Comparison of ENCODE assay signal across 1 cellular context in the genomic region with DNA sequence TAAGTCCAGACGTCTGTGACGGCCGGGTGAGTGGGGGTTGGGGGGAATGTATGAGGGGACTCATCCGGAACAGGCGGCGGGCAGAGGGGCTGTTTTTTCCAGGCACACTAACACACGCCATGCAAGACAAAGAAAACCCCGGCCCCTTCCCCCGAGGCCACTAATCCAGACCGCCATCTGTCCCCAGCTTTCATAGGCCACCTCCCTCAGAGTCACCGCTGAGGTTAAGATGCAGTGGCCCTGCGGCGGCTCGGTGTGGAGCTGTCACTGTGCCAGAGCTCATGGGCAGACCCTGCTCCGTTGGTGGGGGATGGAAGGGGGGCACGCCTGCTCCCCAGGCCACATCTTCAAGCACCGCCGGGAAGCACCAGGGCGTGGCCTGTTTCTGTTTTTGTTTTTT.
TF ChIP-seq lines count a peak whose summit lies in the region.

No MANE protein-coding gene starts in this region.

TF ChIP-seq in K562, 482 proteins besides CTCF, POLR2A, EP300 and RAD21 (continued from another document):
- TF ChIP-seq RERE (CRISPR knock-in tag; IDR thresholded peaks at IDR 0.05; ENCODE audit: borderline replicate concordance) = no peak
- no peak for TF ChIP-seq MEF2D (tag; conservative IDR thresholded peaks at IDR 0.05; ENCODE audit: low read depth)
- TF ChIP-seq CEBPG (CRISPR knock-in tag; IDR thresholded peaks at IDR 0.05) = no peak
- TF ChIP-seq CEBPG (tag; conservative IDR thresholded peaks at IDR 0.05 in 1 of 2, IDR thresholded peaks at IDR 0.05 in 1 of 2) = no peak
- TF ChIP-seq LEF1 (IDR thresholded peaks at IDR 0.05) = no peak
- TF ChIP-seq CBX8 (IDR thresholded peaks at IDR 0.05; ENCODE audit: borderline replicate concordance, extremely low read depth, low read depth, low read length, poor library complexity, severe bottlenecking) = no peak
- TF ChIP-seq ARID1B (IDR thresholded peaks at IDR 0.05) = no peak
- TF ChIP-seq STAT5B (CRISPR knock-in tag; IDR thresholded peaks at IDR 0.05) = no peak
- no peak for TF ChIP-seq DDX20 (tag; IDR thresholded peaks at IDR 0.05; ENCODE audit: low read depth)
- no peak for TF ChIP-seq EHMT2 (IDR thresholded peaks at IDR 0.05)
- TF ChIP-seq ZNF224 (CRISPR knock-in tag; IDR thresholded peaks at IDR 0.05) = no peak
- TF ChIP-seq, protein P1, sequence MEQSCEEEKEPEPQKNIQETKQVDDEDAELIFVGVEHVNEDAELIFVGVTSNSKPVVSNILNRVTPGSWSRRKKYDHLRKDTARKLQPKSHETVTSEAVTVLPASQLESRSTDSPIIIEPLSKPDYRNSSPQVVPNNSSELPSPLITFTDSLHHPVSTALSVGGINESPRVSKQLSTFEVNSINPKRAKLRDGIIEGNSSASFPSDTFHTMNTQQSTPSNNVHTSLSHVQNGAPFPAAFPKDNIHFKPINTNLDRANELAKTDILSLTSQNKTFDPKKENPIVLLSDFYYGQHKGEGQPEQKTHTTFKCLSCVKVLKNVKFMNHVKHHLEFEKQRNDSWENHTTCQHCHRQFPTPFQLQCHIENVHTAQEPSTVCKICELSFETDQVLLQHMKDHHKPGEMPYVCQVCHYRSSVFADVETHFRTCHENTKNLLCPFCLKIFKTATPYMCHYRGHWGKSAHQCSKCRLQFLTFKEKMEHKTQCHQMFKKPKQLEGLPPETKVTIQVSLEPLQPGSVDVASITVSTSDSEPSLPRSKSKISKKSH (CRISPR knock-in tag; IDR thresholded peaks at IDR 0.05) = no peak
- no peak for TF ChIP-seq MECOM (CRISPR knock-in tag; IDR thresholded peaks at IDR 0.05)
- TF ChIP-seq, protein P2, sequence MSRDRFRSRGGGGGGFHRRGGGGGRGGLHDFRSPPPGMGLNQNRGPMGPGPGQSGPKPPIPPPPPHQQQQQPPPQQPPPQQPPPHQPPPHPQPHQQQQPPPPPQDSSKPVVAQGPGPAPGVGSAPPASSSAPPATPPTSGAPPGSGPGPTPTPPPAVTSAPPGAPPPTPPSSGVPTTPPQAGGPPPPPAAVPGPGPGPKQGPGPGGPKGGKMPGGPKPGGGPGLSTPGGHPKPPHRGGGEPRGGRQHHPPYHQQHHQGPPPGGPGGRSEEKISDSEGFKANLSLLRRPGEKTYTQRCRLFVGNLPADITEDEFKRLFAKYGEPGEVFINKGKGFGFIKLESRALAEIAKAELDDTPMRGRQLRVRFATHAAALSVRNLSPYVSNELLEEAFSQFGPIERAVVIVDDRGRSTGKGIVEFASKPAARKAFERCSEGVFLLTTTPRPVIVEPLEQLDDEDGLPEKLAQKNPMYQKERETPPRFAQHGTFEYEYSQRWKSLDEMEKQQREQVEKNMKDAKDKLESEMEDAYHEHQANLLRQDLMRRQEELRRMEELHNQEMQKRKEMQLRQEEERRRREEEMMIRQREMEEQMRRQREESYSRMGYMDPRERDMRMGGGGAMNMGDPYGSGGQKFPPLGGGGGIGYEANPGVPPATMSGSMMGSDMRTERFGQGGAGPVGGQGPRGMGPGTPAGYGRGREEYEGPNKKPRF (IDR thresholded peaks at IDR 0.05; ENCODE audit: low read depth, low read length) = no peak
- no peak for TF ChIP-seq CLOCK (CRISPR knock-in tag; IDR thresholded peaks at IDR 0.05; ENCODE audit: borderline replicate concordance)
